In the genomic region with DNA sequence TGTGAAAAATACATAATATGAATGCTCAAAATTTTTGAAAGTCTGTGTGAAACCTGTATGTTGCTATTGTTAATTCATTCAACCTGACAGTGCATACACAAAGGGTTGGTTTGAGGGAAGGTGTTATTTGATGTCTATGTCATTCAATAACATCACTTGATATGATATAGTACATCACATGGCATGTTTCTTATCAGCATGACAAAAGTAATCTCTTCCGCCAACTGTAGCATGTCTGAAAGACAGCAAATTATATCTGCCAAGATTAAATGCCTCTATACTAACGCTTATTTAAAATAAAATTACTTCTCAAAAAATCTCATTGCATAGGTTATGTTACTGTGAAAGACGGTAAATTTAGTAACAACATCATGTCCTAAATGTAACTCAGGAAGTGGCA, we compare ENCODE assay signal across 23 cellular contexts.
"Had no signal": no experiment of that assay in that cellular context is flagged by ENCODE, and none has a peak within 500 bp of the region (broad histone marks: within the 10 kb centered on the region; RNA-seq: fewer than 3 reads in every experiment).

No MANE protein-coding gene starts in this region.

- H3K9ac ChIP-seq: neural progenitor cell had no signal

- H2AFZ ChIP-seq: neural progenitor cell had no signal

- DNase-seq: activated B cell treated with CpG ODN at 0.5 μM for 24 hours; activated CD4-positive, alpha-beta T cell treated with anti-CD3 and anti-CD28 coated beads for 4 hours; activated CD8-positive, alpha-beta T cell treated with anti-CD3 and anti-CD28 coated beads for 36 hours; activated naive CD4-positive, alpha-beta T cell; activated naive CD8-positive, alpha-beta T cell treated with anti-CD3 and anti-CD28 coated beads for 36 hours; activated T-cell treated with anti-CD3 and anti-CD28 coated beads, Interleukin-2, amount 50 U/mL, for 1 hour; effector memory CD4-positive, alpha-beta T cell; heart left ventricle; left ventricle myocardium inferior; mucosa of descending colon; naive B cell; stimulated activated CD4-positive, alpha-beta T cell treated with anti-CD3 and anti-CD28 coated beads, Interleukin-12 subunit alpha, Interleukin-12 subunit beta, amount 100 ng/mL, for 4 hours; stimulated activated CD4-positive, alpha-beta T cell treated with anti-CD3 and anti-CD28 coated beads, Interleukin-2, amount 100 ng/mL, for 24 hours; stimulated activated naive CD4-positive, alpha-beta T cell treated with Interleukin-2 at 50 U/mL for 16 hours; thyroid gland had no signal

- ATAC-seq: activated CD8-positive, alpha-beta T cell treated with anti-CD3 and anti-CD28 coated beads for 36 hours; activated T-helper 17 cell treated with anti-CD3 and anti-CD28 coated beads, Interleukin-2, amount 50 U/mL, for 72 hours; gastroesophageal sphincter; heart left ventricle; mucosa of descending colon had no signal

- H3K4me3 ChIP-seq: cardiac muscle cell, esophagus muscularis mucosa, gastroesophageal sphincter, heart left ventricle, left ventricle myocardium inferior, mucosa of descending colon, neural progenitor cell, prostate gland, right atrium auricular region, thyroid gland had no signal

- FAIRE-seq: endothelial cell of umbilical vein had no signal

- H3K4me2 ChIP-seq: neural progenitor cell had no signal

- H3K27ac ChIP-seq: cardiac muscle cell, esophagus muscularis mucosa, gastroesophageal sphincter, heart left ventricle, left ventricle myocardium inferior, neural progenitor cell, prostate gland, right atrium auricular region, thyroid gland had no signal

- H3K9me3 ChIP-seq: esophagus muscularis mucosa, gastroesophageal sphincter, heart left ventricle, left ventricle myocardium inferior, mucosa of descending colon, prostate gland, right atrium auricular region, thyroid gland had no signal

- H3K4me1 ChIP-seq: esophagus muscularis mucosa, gastroesophageal sphincter, heart left ventricle, left ventricle myocardium inferior, neural progenitor cell, prostate gland, thyroid gland had no signal

- H3K36me3 ChIP-seq: cardiac muscle cell, esophagus muscularis mucosa, gastroesophageal sphincter, heart left ventricle, left ventricle myocardium inferior, neural progenitor cell, prostate gland, right atrium auricular region, thyroid gland had no signal

- H3K27me3 ChIP-seq: cardiac muscle cell, esophagus muscularis mucosa, gastroesophageal sphincter, heart left ventricle, neural progenitor cell, right atrium auricular region, thyroid gland had no signal
